In genomic region chr16:89764711-89765201, GRCh38 we compare ENCODE assay signal across 9 cellular contexts. TPM values are rescaled to one million over a fixed set of nuclear protein-coding genes. Genes with fewer than 3 reads are reported as not detected.
DNase-seq lines count a peak whose midpoint lies in the region; ATAC-seq and TF ChIP-seq lines count a peak whose summit lies in the region.
"Had no signal": no experiment of that assay in that cellular context is flagged by ENCODE, and none has a peak within 500 bp of the region (broad histone marks: within the 10 kb centered on the region; RNA-seq: fewer than 3 reads in every experiment).

No MANE protein-coding gene starts in this region.

- peak overlapping the region; percentile 20 for H3K4me3 ChIP-seq in epithelial cell of proximal tubule (ENCODE audit: low read depth, low read length)

- DNase-seq in RPMI7951 (ENCODE audit: low read depth) (peak; percentile 13), epithelial cell of proximal tubule (ENCODE audit: low read depth) (no peak), foreskin melanocyte (no peak), NCI-H345 treated with DMSO at 0.1 percent for 48 hours (lab: John Stamatoyannopoulos, UW; ENCODE audit: unreplicated experiment) (no peak), kidney glomerular epithelial cell (lab: John Stamatoyannopoulos, UW) (no peak)
- DNase-seq in stimulated activated CD4-positive, alpha-beta T cell treated with anti-CD3 and anti-CD28 coated beads, Interleukin-15, amount 100 ng/mL, for 48 hours (ENCODE audit: low read depth in 2 of 2): peak; percentile 27 to 35

- ATAC-seq in GM18858 (IDR thresholded peaks at IDR 0.05; ENCODE audit: unreplicated experiment) (peak; percentile 53), HG02798 (IDR thresholded peaks at IDR 0.05; ENCODE audit: poor library complexity, unreplicated experiment) (peak; percentile 85)
- ATAC-seq: Panc1 had no signal

- no peak for TF ChIP-seq CTCF in epithelial cell of proximal tubule (conservative IDR thresholded peaks at IDR 0.05; ENCODE audit: low read depth, low read length)

RNA-seq across cellular contexts. Expression of gene ZNF276, which starts 43.4 kb away (rescaled TPM):
- total RNA-seq in RPMI7951 (2014; rRNA removed; shearing (Covaris generic)): 6.8 and 11.4 TPM in 2 replicates
- total RNA-seq in epithelial cell of proximal tubule: 10.1 and 21.6 TPM in 2 replicates

RNA-seq across cellular contexts. Expression of gene VPS9D1, which starts 44.1 kb away (rescaled TPM):
- 2.8 and 3.5 TPM in 2 replicates for total RNA-seq in RPMI7951 (2014; rRNA removed; shearing (Covaris generic))
- total RNA-seq in epithelial cell of proximal tubule: 3.8 and 11.4 TPM in 2 replicates

RNA-seq across cellular contexts. Expression of gene FANCA, which starts 51.7 kb away (rescaled TPM):
- total RNA-seq in RPMI7951 (2014; rRNA removed; shearing (Covaris generic)): 28.2 and 33.5 TPM in 2 replicates
- total RNA-seq in epithelial cell of proximal tubule: 22.1 and 34.6 TPM in 2 replicates

Comparison
In these comparisons a context has a peak if more than half of its experiments do, and no peak if none do; other contexts are left out.
1. DNase-seq: peak in RPMI7951 (single experiment) and stimulated activated CD4-positive, alpha-beta T cell treated with anti-CD3 and anti-CD28 coated beads, Interleukin-15, amount 100 ng/mL, for 48 hours (2 of 2); none in epithelial cell of proximal tubule (single experiment), foreskin melanocyte (single experiment), NCI-H345 treated with DMSO at 0.1 percent for 48 hours (single experiment) and kidney glomerular epithelial cell (single experiment).